ENCODE assay signal across 13 cellular contexts in the genomic region with DNA sequence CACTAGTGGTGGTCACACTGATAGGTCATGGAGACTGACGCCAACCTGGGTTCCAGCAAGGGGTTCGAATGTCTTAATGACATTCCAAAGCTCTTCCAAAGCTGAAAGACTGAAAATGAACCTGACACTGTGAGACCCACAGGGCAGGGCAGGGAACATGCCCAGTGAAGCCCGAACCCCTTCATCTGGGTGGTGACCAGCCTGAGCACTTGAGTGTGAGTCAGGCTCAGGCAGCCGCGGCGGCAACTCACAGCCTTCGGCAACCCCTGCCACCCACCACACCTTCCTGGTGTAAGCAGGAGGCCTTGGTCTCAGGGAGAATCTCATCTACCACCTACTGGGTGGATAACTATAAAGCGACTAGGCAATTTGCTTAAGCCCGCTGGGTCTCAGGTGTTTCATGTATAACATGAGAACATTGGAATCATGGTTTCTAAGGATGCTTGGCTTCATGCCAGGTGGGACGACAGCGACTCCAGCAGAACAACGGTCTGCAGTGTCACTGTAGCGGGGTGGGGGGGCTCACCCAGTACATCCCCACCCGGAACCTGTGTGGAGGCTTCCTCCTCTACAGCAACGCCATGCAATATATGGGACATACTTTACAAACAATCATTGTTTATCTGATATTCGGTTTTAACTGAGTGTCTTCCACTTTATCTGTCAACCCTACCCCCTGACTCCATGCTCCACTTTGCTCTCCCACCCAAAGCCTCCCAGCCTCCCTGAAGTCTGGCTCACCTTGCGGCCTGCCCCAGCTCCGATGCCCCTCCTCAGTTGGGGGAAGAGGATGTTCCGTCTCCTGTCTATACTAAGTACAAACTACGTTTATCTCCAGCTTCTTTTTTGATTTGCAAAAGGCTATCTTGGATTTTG.
DNase-seq lines count a peak whose midpoint lies in the region; ATAC-seq lines count a peak whose summit lies in the region.
"Had no signal": no experiment of that assay in that cellular context is flagged by ENCODE, and none has a peak within 500 bp of the region (broad histone marks: within the 10 kb centered on the region; RNA-seq: fewer than 3 reads in every experiment).

No MANE protein-coding gene starts in this region.

- H3K9me3 ChIP-seq in naive thymus-derived CD4-positive, alpha-beta T cell (ENCODE audit: control insufficient read depth in 2 of 3, low read length in 3 of 3) = no peaks in the 10 kb centered on the region
- no peaks in the 10 kb centered on the region for H3K9me3 ChIP-seq in aorta (ENCODE audit: control insufficient read depth, low read length)
- H3K9me3 ChIP-seq: Caco-2 had no signal

- no peaks in the 10 kb centered on the region for H3K36me3 ChIP-seq in naive thymus-derived CD4-positive, alpha-beta T cell (ENCODE audit: control insufficient read depth in 2 of 3, insufficient read depth in 3 of 3, low read length in 3 of 3)
- H3K36me3 ChIP-seq in aorta (ENCODE audit: control insufficient read depth in 1 of 2, insufficient read depth in 2 of 2, low read length in 1 of 2) = no peaks in the 10 kb centered on the region

- no peaks in the 10 kb centered on the region for H3K27me3 ChIP-seq in naive thymus-derived CD4-positive, alpha-beta T cell (ENCODE audit: control insufficient read depth in 2 of 2, insufficient read depth in 2 of 2, low read length in 2 of 2)
- H3K27me3 ChIP-seq in aorta (ENCODE audit: control insufficient read depth in 1 of 2, insufficient read depth in 2 of 2, low read length in 1 of 2) = no peaks in the 10 kb centered on the region

- POLR2A ChIA-PET in T-cell (lab: Charles Lee) = no interaction called here
- POLR2A ChIA-PET in naive thymus-derived CD4-positive, alpha-beta T cell (lab: Charles Lee) = interaction anchor here (1.4 to 7.5 kb wide), 2 partner anchors 8 to 17 kb away, joined by 4 to 71 read pairs; no protein-coding TSS in a partner anchor

- no peaks in the 10 kb centered on the region for H3K27me3 Mint-ChIP-seq in T-cell
- H3K27me3 Mint-ChIP-seq in naive thymus-derived CD4-positive, alpha-beta T cell = peaks cover 0 to 9% (median 0%) of the 10 kb centered on the region in 5 donors

- peaks cover 56 to 80% (median 65%) of the 10 kb centered on the region in 3 donors for H3K4me1 Mint-ChIP-seq in T-cell
- peaks cover 10 to 89% (median 72%) of the 10 kb centered on the region in 7 donors for H3K4me1 Mint-ChIP-seq in naive thymus-derived CD4-positive, alpha-beta T cell

- peak overlapping the region; percentile 71 to 88 for H3K27ac Mint-ChIP-seq in T-cell
- peak overlapping the region in 8 of 9 donors; percentile 5 to 100 (median 76) for H3K27ac Mint-ChIP-seq in naive thymus-derived CD4-positive, alpha-beta T cell
- H3K27ac Mint-ChIP-seq: activated naive CD8-positive, alpha-beta T cell treated with anti-CD3 and anti-CD28 coated beads, Interleukin-2, amount 10 ng/mL, durations not matched to agents 7 days and 5 days had no signal

- ATAC-seq in Right ventricle myocardium superior (ENCODE audit: poor library complexity) = no peak
- no peak for ATAC-seq in left ventricle myocardium superior
- ATAC-seq in T-cell (replicated peaks in 1 of 4) = no peak
- ATAC-seq in naive thymus-derived CD4-positive, alpha-beta T cell = no peak
- no peak for ATAC-seq in aorta (ENCODE audit: low FRiP score)

- no peaks in the 10 kb centered on the region for H3K9me3 Mint-ChIP-seq in T-cell
- peaks cover 0 to 4% (median 0%) of the 10 kb centered on the region in 11 donors for H3K9me3 Mint-ChIP-seq in naive thymus-derived CD4-positive, alpha-beta T cell
- H3K9me3 Mint-ChIP-seq: activated naive CD8-positive, alpha-beta T cell treated with anti-CD3 and anti-CD28 coated beads, Interleukin-2, amount 10 ng/mL, durations not matched to agents 7 days and 5 days had no signal

- CTCF ChIA-PET in T-cell (lab: Charles Lee) = interaction anchor here in 1 of 2 donors (0.6 kb wide), 1 partner anchor 94 kb away, joined by 3 read pairs; no protein-coding TSS in a partner anchor
- CTCF ChIA-PET in naive thymus-derived CD4-positive, alpha-beta T cell (lab: Charles Lee) = interaction anchor here (1.0 to 1.5 kb wide), 2 partner anchors 10 to 264 kb away, joined by 3 to 7 read pairs; no protein-coding TSS in a partner anchor

- 86% methylated on average over 20 of the region's 20 CpGs for WGBS in aorta, 2 donors

- intact Hi-C loops in Right ventricle myocardium superior (cut with DNase I) = no loop called here
- intact Hi-C loops in left ventricle myocardium superior (cut with micrococcal nuclease) = loop anchor here (10.0 kb wide), 1 partner anchor 264 kb away; no protein-coding TSS in a partner anchor
- intact Hi-C loops in naive thymus-derived CD4-positive, alpha-beta T cell (cut with micrococcal nuclease) = loop anchor here in 1 of 2 donors (5.0 kb wide), 1 partner anchor 33 kb away; no protein-coding TSS in a partner anchor
- intact Hi-C loops in aorta (cut with DNase I) = loop anchor here in 1 of 2 donors (10.0 kb wide), 1 partner anchor 264 kb away; no protein-coding TSS in a partner anchor

- H3K4me3 ChIP-seq in naive thymus-derived CD4-positive, alpha-beta T cell (ENCODE audit: low read length) = no peak overlapping the region
- H3K4me3 ChIP-seq in aorta (ENCODE audit: low read length in 2 of 2) = no peak overlapping the region

- no peaks in the 10 kb centered on the region for H3K36me3 Mint-ChIP-seq in T-cell
- no peaks in the 10 kb centered on the region for H3K36me3 Mint-ChIP-seq in naive thymus-derived CD4-positive, alpha-beta T cell
- H3K36me3 Mint-ChIP-seq: activated naive CD8-positive, alpha-beta T cell treated with anti-CD3 and anti-CD28 coated beads, Interleukin-2, amount 10 ng/mL, durations not matched to agents 7 days and 5 days had no signal

- peaks cover 0 to 56% of the 10 kb centered on the region in 2 donors for H3K4me1 ChIP-seq in naive thymus-derived CD4-positive, alpha-beta T cell (ENCODE audit: control insufficient read depth in 2 of 2, insufficient read depth in 2 of 2, low read length in 2 of 2)
- peaks cover 0 to 1% of the 10 kb centered on the region in 2 donors for H3K4me1 ChIP-seq in aorta (ENCODE audit: control insufficient read depth in 1 of 2, insufficient read depth in 2 of 2, low read length in 2 of 2)
- H3K4me1 ChIP-seq: Caco-2 had no signal

- H3K4me3 Mint-ChIP-seq in T-cell = no peak overlapping the region
- peak overlapping the region in 1 of 10 donors; percentile 62 for H3K4me3 Mint-ChIP-seq in naive thymus-derived CD4-positive, alpha-beta T cell
- H3K4me3 Mint-ChIP-seq: activated naive CD8-positive, alpha-beta T cell treated with anti-CD3 and anti-CD28 coated beads, Interleukin-2, amount 10 ng/mL, durations not matched to agents 7 days and 5 days had no signal

- DNase-seq in Right ventricle myocardium superior = peak; percentile 34
- DNase-seq in left ventricle myocardium superior = no peak
- peak in 2 of 34 experiments; percentile 8 to 18 for DNase-seq in T-cell
- no peak for DNase-seq in naive thymus-derived CD4-positive, alpha-beta T cell
- peak; percentile 44 to 68 for DNase-seq in aorta
- no peak for DNase-seq in GOT3 (lab: John Stamatoyannopoulos, UW)
- DNase-seq in T-helper 9 cell = no peak
- DNase-seq in midbrain (lab: John Stamatoyannopoulos, UW) = no peak
- DNase-seq: Caco-2, hippocampal formation, NCI-H1436 treated with DMSO at 0.1 percent for 48 hours had no signal

- no peak overlapping the region for H3K27ac ChIP-seq in naive thymus-derived CD4-positive, alpha-beta T cell (ENCODE audit: low read depth, low read length)
- peak overlapping the region; percentile 33 to 38 for H3K27ac ChIP-seq in aorta (ENCODE audit: low read depth in 1 of 2, low read length in 2 of 2)
- H3K27ac ChIP-seq: HL-60 had no signal

Comparison
In these comparisons a context has a peak if more than half of its experiments do, and no peak if none do; other contexts are left out.
1. DNase-seq: peak in Right ventricle myocardium superior (single experiment) and aorta (2 of 2); none in left ventricle myocardium superior (single experiment), naive thymus-derived CD4-positive, alpha-beta T cell (0 of 9), GOT3 (single experiment), T-helper 9 cell (single experiment) and midbrain (single experiment).